19 cellular contexts compared by ENCODE assay signal in the genomic region with DNA sequence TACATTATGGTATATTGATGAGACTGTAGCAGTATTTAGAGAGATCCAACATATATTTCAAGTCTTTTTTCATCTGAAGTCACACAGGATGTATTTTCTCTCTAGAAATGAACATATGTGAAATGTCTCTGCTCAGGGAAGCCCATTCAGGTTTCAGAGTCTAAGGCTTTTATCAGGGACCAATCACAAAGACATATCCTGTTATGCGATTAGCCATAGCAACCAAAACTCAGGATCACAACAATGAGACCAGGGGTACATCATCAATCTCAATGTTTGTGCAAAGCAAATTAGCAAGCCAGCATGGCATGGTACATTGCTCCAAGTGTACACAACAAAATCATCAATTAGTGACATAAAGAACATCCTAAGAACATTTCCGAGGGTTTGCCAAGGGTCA.
"Had no signal": no experiment of that assay in that cellular context is flagged by ENCODE, and none has a peak within 500 bp of the region (broad histone marks: within the 10 kb centered on the region; RNA-seq: fewer than 3 reads in every experiment).

No MANE protein-coding gene starts in this region.

- H3K27me3 ChIP-seq: tibial artery had no signal

- H3K27ac Mint-ChIP-seq: activated CD4-positive, alpha-beta T cell treated with anti-CD3 and anti-CD28 coated beads, Interleukin-2, amount 10 ng/mL, durations not matched to agents 7 days and 5 days; activated CD8-positive, alpha-beta memory T cell treated with anti-CD3 and anti-CD28 coated beads, Interleukin-2, amount 10 ng/mL, durations not matched to agents 7 days and 5 days; activated naive CD8-positive, alpha-beta T cell treated with anti-CD3 and anti-CD28 coated beads, Interleukin-2, amount 10 ng/mL, durations not matched to agents 7 days and 5 days; activated T-cell treated with anti-CD3 and anti-CD28 coated beads, Interleukin-2, amount 50 U/mL, for 24 hours; stimulated activated naive B cell treated with anti-CD40 and anti-IgM and Interleukin-4, amounts not matched to agents 10 μg/mL and 1 μg/mL and 100 μg/mL, for 72 hours had no signal

- FAIRE-seq: islet of Langerhans, TTC549, urothelium cell line had no signal

- H3K4me3 Mint-ChIP-seq: activated CD4-positive, alpha-beta T cell treated with anti-CD3 and anti-CD28 coated beads, Interleukin-2, amount 10 ng/mL, durations not matched to agents 7 days and 5 days; activated CD8-positive, alpha-beta memory T cell treated with anti-CD3 and anti-CD28 coated beads, Interleukin-2, amount 10 ng/mL, durations not matched to agents 7 days and 5 days; activated naive CD8-positive, alpha-beta T cell treated with anti-CD3 and anti-CD28 coated beads, Interleukin-2, amount 10 ng/mL, durations not matched to agents 7 days and 5 days; activated T-cell treated with anti-CD3 and anti-CD28 coated beads, Interleukin-2, amount 50 U/mL, for 24 hours; natural killer cell treated with Interleukin-12 subunit alpha and Interleukin-12 subunit beta and Interleukin-15 and Interleukin-18, amount 100 ng/mL, for 72 hours; stimulated activated naive B cell treated with anti-CD40 and anti-IgM and Interleukin-4, amounts not matched to agents 10 μg/mL and 1 μg/mL and 100 μg/mL, for 72 hours had no signal

- H3K36me3 ChIP-seq: tibial artery had no signal

- H3K4me1 ChIP-seq: tibial artery had no signal

- H3K4me3 ChIP-seq: tibial artery had no signal

- H3K27ac ChIP-seq: tibial artery had no signal

- ATAC-seq: activated CD8-positive, alpha-beta memory T cell treated with anti-CD3 and anti-CD28 coated beads, Interleukin-2, amount 10 ng/mL, durations not matched to agents 7 days and 5 days; left lobe of liver; natural killer cell treated with Interleukin-12 subunit alpha and Interleukin-12 subunit beta and Interleukin-15 and Interleukin-18, amount 100 ng/mL, for 72 hours; stimulated activated naive B cell treated with anti-CD40 and anti-IgM and Interleukin-4, amounts not matched to agents 10 μg/mL and 1 μg/mL and 100 μg/mL, for 72 hours had no signal

- DNase-seq: activated CD4-positive, alpha-beta T cell treated with anti-CD3 and anti-CD28 coated beads, Interleukin-2, amount 10 ng/mL, durations not matched to agents 7 days and 5 days; activated CD4-positive, CD25-positive, alpha-beta regulatory T cell; activated CD8-positive, alpha-beta memory T cell treated with anti-CD3 and anti-CD28 coated beads, Interleukin-2, amount 10 ng/mL, durations not matched to agents 7 days and 5 days; activated gamma-delta T cell; activated naive CD8-positive, alpha-beta T cell treated with anti-CD3 and anti-CD28 coated beads, Interleukin-2, amount 10 ng/mL, durations not matched to agents 7 days and 5 days; activated T-cell treated with anti-CD3 and anti-CD28 coated beads, Interleukin-2, amount 50 U/mL, for 24 hours; aorta; mammary epithelial cell; posterior cingulate gyrus; retina; stimulated activated CD4-positive, alpha-beta T cell treated with anti-CD3 and anti-CD28 coated beads, Interleukin-12 subunit alpha, Interleukin-12 subunit beta, amount 100 ng/mL, for 4 hours; stimulated activated CD4-positive, alpha-beta T cell treated with anti-CD3 and anti-CD28 coated beads, Interleukin-2, amount 100 ng/mL, for 24 hours; stimulated activated naive B cell treated with anti-CD40 and anti-IgM and Interleukin-4, amounts not matched to agents 10 μg/mL and 1 μg/mL and 100 μg/mL, for 72 hours; tibial artery had no signal

- H3K27me3 Mint-ChIP-seq: activated CD4-positive, alpha-beta T cell treated with anti-CD3 and anti-CD28 coated beads, Interleukin-2, amount 10 ng/mL, durations not matched to agents 7 days and 5 days; activated CD8-positive, alpha-beta memory T cell treated with anti-CD3 and anti-CD28 coated beads, Interleukin-2, amount 10 ng/mL, durations not matched to agents 7 days and 5 days; activated naive CD8-positive, alpha-beta T cell treated with anti-CD3 and anti-CD28 coated beads, Interleukin-2, amount 10 ng/mL, durations not matched to agents 7 days and 5 days; activated T-cell treated with anti-CD3 and anti-CD28 coated beads, Interleukin-2, amount 50 U/mL, for 24 hours; natural killer cell treated with Interleukin-12 subunit alpha and Interleukin-12 subunit beta and Interleukin-15 and Interleukin-18, amount 100 ng/mL, for 72 hours; stimulated activated naive B cell treated with anti-CD40 and anti-IgM and Interleukin-4, amounts not matched to agents 10 μg/mL and 1 μg/mL and 100 μg/mL, for 72 hours had no signal
